Comparison of ENCODE assay signal across 1 cellular context in genomic region chr22:18956956-18957355, GRCh38. TPM values are rescaled to one million over a fixed set of nuclear protein-coding genes. Genes with fewer than 3 reads are reported as not detected.
"Had no signal": no experiment of that assay in that cellular context is flagged by ENCODE, and none has a peak within 500 bp of the region (broad histone marks: within the 10 kb centered on the region; RNA-seq: fewer than 3 reads in every experiment).

No MANE protein-coding gene starts in this region.

RNA-seq across cellular contexts. Expression of gene PRODH, which starts 20.9 kb away (rescaled TPM):
- total RNA-seq: natural killer cell treated with Interleukin-12 subunit alpha and Interleukin-12 subunit beta and Interleukin-15 and Interleukin-18, amount 100 ng/mL, for 72 hours had no signal
